Comparison of ENCODE assay signal across 17 cellular contexts in the genomic region with DNA sequence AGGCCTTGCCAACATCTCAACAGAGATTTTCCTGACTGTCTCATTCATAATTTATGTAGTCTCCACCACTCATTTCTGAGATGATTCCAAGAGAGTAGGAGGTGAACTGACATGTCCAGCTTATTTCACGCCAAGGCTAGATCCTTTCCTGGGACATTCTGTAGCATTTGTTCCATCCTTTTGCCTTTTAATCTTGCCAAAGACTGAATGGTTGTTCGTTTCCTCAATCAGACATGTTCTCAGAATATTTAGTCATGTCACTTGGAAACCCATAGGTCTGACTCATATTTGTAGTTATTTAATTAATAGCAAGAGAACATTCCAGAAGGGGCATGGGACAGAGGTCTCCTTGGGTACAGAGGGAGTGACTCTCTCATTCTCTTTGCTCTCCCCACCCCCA.
DNase-seq lines count a peak whose midpoint lies in the region; ATAC-seq, FAIRE-seq and TF ChIP-seq lines count a peak whose summit lies in the region.
"Had no signal": no experiment of that assay in that cellular context is flagged by ENCODE, and none has a peak within 500 bp of the region (broad histone marks: within the 10 kb centered on the region; RNA-seq: fewer than 3 reads in every experiment).

No MANE protein-coding gene starts in this region.

- ATAC-seq in right cardiac atrium (peak; percentile 77), HG02759 (IDR thresholded peaks at IDR 0.05; ENCODE audit: unreplicated experiment) (no peak)
- ATAC-seq: left lobe of liver had no signal

- no peaks in the 10 kb centered on the region for H3K27me3 ChIP-seq in bronchial epithelial cell (ENCODE audit: control insufficient read depth, insufficient read depth, low read length)
- no peaks in the 10 kb centered on the region for H3K27me3 ChIP-seq in right cardiac atrium (ENCODE audit: control insufficient read depth, insufficient read depth)
- H3K27me3 ChIP-seq in CD8-positive, alpha-beta memory T cell (ENCODE audit: insufficient read depth, low read length, poor library complexity, severe bottlenecking), result no peaks in the 10 kb centered on the region
- H3K27me3 ChIP-seq: ovary, Peyer's patch, upper lobe of left lung had no signal

- no peaks in the 10 kb centered on the region for H3K9me3 Mint-ChIP-seq in CD8-positive, alpha-beta memory T cell

- POLR2A ChIA-PET in CD8-positive, alpha-beta memory T cell (lab: Charles Lee), result no interaction called here

- no peaks in the 10 kb centered on the region for H3K9me3 ChIP-seq in right cardiac atrium (ENCODE audit: control insufficient read depth, low read length)
- H3K9me3 ChIP-seq in CD8-positive, alpha-beta memory T cell (ENCODE audit: low read length), result no peaks in the 10 kb centered on the region
- H3K9me3 ChIP-seq: ovary, Peyer's patch, upper lobe of left lung had no signal

- intact Hi-C loops in right cardiac atrium (cut with DNase I), result loop anchor here in 1 of 4 donors (10.0 kb wide), 1 partner anchor 119 kb away; a partner anchor contains a TSS

- H3K4me1 Mint-ChIP-seq in CD8-positive, alpha-beta memory T cell, result no peaks in the 10 kb centered on the region

- DNase-seq in HCEC 1CT, result peak; percentile 9
- peak; percentile 68 for DNase-seq in bronchial epithelial cell (ENCODE audit: low read depth)
- DNase-seq in right cardiac atrium, result no peak
- DNase-seq in stromal cell of bone marrow (ENCODE audit: low read depth), result peak; percentile 20
- DNase-seq in NCI-H1092 treated with DMSO at 0.1 percent for 48 hours (lab: John Stamatoyannopoulos, UW), result no peak
- DNase-seq in CD8-positive, alpha-beta memory T cell, result no peak
- no peak for DNase-seq in COLO668 (lab: John Stamatoyannopoulos, UW; ENCODE audit: unreplicated experiment)
- DNase-seq: CD4-positive, alpha-beta memory T cell; Kasumi-1; NCI-H2227 treated with DMSO at 0.1 percent for 48 hours; ovary; Peyer's patch; upper lobe of left lung had no signal

- CTCF ChIA-PET in CD8-positive, alpha-beta memory T cell (lab: Charles Lee), result no interaction called here

- H3K36me3 ChIP-seq in bronchial epithelial cell (ENCODE audit: control insufficient read depth, insufficient read depth, low read length), result no peaks in the 10 kb centered on the region
- no peaks in the 10 kb centered on the region for H3K36me3 ChIP-seq in CD8-positive, alpha-beta memory T cell (ENCODE audit: insufficient read depth, low read length)
- H3K36me3 ChIP-seq: ovary had no signal

- no peak for TF ChIP-seq CTCF in bronchial epithelial cell (IDR thresholded peaks at IDR 0.05; ENCODE audit: insufficient read depth, low read length, severe bottlenecking)

- peaks cover 5 to 12% (median 9%) of the 10 kb centered on the region in 3 donors for H3K36me3 Mint-ChIP-seq in CD8-positive, alpha-beta memory T cell

- H3K27ac Mint-ChIP-seq in CD8-positive, alpha-beta memory T cell, result no peak overlapping the region
- H3K27ac Mint-ChIP-seq: CD4-positive, alpha-beta memory T cell had no signal

- no peak overlapping the region for H3K4me3 Mint-ChIP-seq in CD8-positive, alpha-beta memory T cell
- H3K4me3 Mint-ChIP-seq: CD4-positive, alpha-beta memory T cell had no signal

- H3K27me3 Mint-ChIP-seq in CD8-positive, alpha-beta memory T cell, result peaks cover 0 to 3% of the 10 kb centered on the region in 2 donors

- FAIRE-seq in bronchial epithelial cell (lab: Jason Lieb, UNC), result no peak
- FAIRE-seq: H54, TTC549 had no signal

- H3K27ac ChIP-seq in right cardiac atrium (ENCODE audit: low read length), result no peak overlapping the region
- no peak overlapping the region for H3K27ac ChIP-seq in CD8-positive, alpha-beta memory T cell (ENCODE audit: low read depth, low read length)
- H3K27ac ChIP-seq: ovary had no signal

- H3K4me1 ChIP-seq in right cardiac atrium (ENCODE audit: control insufficient read depth, insufficient read depth, low read length), result no peaks in the 10 kb centered on the region
- no peaks in the 10 kb centered on the region for H3K4me1 ChIP-seq in CD8-positive, alpha-beta memory T cell (ENCODE audit: insufficient read depth, low read length)
- H3K4me1 ChIP-seq: Peyer's patch had no signal

- WGBS in right cardiac atrium, result 62% methylated on average over 2 of the region's 2 CpGs

- H3K4me3 ChIP-seq in bronchial epithelial cell (ENCODE audit: low read depth, low read length) (no peak overlapping the region), right cardiac atrium (ENCODE audit: low read length) (no peak overlapping the region)
- no peak overlapping the region for H3K4me3 ChIP-seq in CD8-positive, alpha-beta memory T cell (ENCODE audit: low read length)
- H3K4me3 ChIP-seq: ovary, Peyer's patch, upper lobe of left lung had no signal

Comparison
In these comparisons a context has a peak if more than half of its experiments do, and no peak if none do; other contexts are left out.
1. DNase-seq: peak in HCEC 1CT (single experiment), bronchial epithelial cell (single experiment) and stromal cell of bone marrow (single experiment); none in right cardiac atrium (0 of 3), NCI-H1092 treated with DMSO at 0.1 percent for 48 hours (single experiment), CD8-positive, alpha-beta memory T cell (0 of 5) and COLO668 (single experiment).